21 cellular contexts compared by ENCODE assay signal in the genomic region with DNA sequence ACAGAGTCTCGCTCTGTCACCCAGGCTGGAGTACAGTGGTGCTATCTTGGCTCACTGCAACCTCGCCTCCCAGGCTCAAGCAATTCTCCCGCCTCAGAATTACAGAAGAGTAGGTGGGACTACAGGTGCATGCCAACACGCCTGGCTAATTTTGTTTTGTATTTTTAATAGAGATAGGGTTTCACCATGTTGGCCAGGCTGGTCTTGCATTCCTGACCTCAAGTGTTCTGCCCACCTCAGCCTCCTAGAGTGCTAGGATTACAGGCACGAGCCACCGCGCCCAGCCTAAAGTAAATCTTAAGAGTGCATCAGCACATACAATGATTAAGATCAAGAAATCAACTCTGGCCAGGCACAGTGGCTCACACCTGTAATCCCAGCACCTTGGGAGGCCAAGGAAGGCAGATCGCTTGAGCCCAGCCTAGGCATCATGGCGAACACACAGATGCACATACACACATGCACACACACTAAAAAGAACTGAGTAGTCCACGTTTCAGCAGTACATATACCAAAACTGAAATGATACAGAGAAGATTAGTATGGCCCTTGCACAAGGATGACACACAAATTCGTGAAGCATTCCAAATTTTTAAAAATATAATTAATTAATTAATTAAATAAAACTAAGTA.
"Had no signal": no experiment of that assay in that cellular context is flagged by ENCODE, and none has a peak within 500 bp of the region (broad histone marks: within the 10 kb centered on the region; RNA-seq: fewer than 3 reads in every experiment).

No MANE protein-coding gene starts in this region.

- H3K27ac ChIP-seq: adrenal gland, body of pancreas, breast epithelium, SJCRH30 had no signal

- DNase-seq: activated CD4-positive, alpha-beta T cell treated with anti-CD3 and anti-CD28 coated beads, Interleukin-2, amount 10 ng/mL, durations not matched to agents 24 days and 14 days; activated CD4-positive, alpha-beta T cell treated with anti-CD3 and anti-CD28 coated beads, Interleukin-2, amount 50 U/mL, for 4 hours; activated CD8-positive, alpha-beta T cell treated with anti-CD3 and anti-CD28 coated beads for 36 hours; activated gamma-delta T cell treated with Interleukin-2 at 50 U/mL for 16 hours; activated naive CD4-positive, alpha-beta T cell treated with anti-CD3 and anti-CD28 coated beads for 36 hours; activated T-cell treated with anti-CD3 and anti-CD28 coated beads, Interleukin-2, amount 50 U/mL, for 4 hours; adrenal gland; body of pancreas; NCI-H1105; NCI-H1417 treated with DMSO at 0.1 percent for 48 hours; NCI-H187 treated with DMSO at 0.1 percent for 48 hours; NCI-H2081; NCI-H345; NCI-H524 treated with DMSO at 0.1 percent for 48 hours; SHP77; SJCRH30 had no signal

- H3K4me3 Mint-ChIP-seq: activated CD4-positive, alpha-beta T cell treated with anti-CD3 and anti-CD28 coated beads, Interleukin-2, amount 10 ng/mL, durations not matched to agents 24 days and 14 days; activated CD8-positive, alpha-beta T cell treated with anti-CD3 and anti-CD28 coated beads for 36 hours; activated naive CD4-positive, alpha-beta T cell treated with anti-CD3 and anti-CD28 coated beads for 36 hours; activated T-cell treated with anti-CD3 and anti-CD28 coated beads, Interleukin-2, amount 50 U/mL, for 4 hours; activated T-helper 1 cell treated with anti-CD3 and anti-CD28 coated beads, Interleukin-12 subunit alpha, Interleukin-12 subunit beta, Interleukin-2, Interleukin-4 antibody, amounts not matched to agents 30 ng/mL and 10 ng/mL and 1 ng/mL, durations not matched to agents 14 hours and 24 hours and 36 hours had no signal

- H3K36me3 ChIP-seq: breast epithelium had no signal

- H3K4me1 ChIP-seq: adrenal gland, body of pancreas, breast epithelium, SJCRH30 had no signal

- H3K4me3 ChIP-seq: adrenal gland, body of pancreas, breast epithelium, SJCRH30, SK-N-MC had no signal

- H3K27me3 ChIP-seq: adrenal gland, body of pancreas, breast epithelium, SJCRH30 had no signal

- ATAC-seq: activated CD8-positive, alpha-beta T cell treated with anti-CD3 and anti-CD28 coated beads for 36 hours; activated naive CD4-positive, alpha-beta T cell treated with anti-CD3 and anti-CD28 coated beads, Interleukin-2, amount 50 U/mL, for 72 hours; activated T-cell treated with anti-CD3 and anti-CD28 coated beads, Interleukin-2, amount 50 U/mL, for 4 hours; body of pancreas; Panc1 had no signal

- H3K9me3 ChIP-seq: adrenal gland, body of pancreas, breast epithelium, SJCRH30 had no signal

- H3K27me3 Mint-ChIP-seq: activated CD4-positive, alpha-beta T cell treated with anti-CD3 and anti-CD28 coated beads, Interleukin-2, amount 10 ng/mL, durations not matched to agents 24 days and 14 days; activated CD8-positive, alpha-beta T cell treated with anti-CD3 and anti-CD28 coated beads for 36 hours had no signal

- H3K4me1 Mint-ChIP-seq: activated CD4-positive, alpha-beta T cell treated with anti-CD3 and anti-CD28 coated beads, Interleukin-2, amount 10 ng/mL, durations not matched to agents 24 days and 14 days had no signal

- H3K9me3 Mint-ChIP-seq: activated CD4-positive, alpha-beta T cell treated with anti-CD3 and anti-CD28 coated beads, Interleukin-2, amount 10 ng/mL, durations not matched to agents 24 days and 14 days; activated CD8-positive, alpha-beta T cell treated with anti-CD3 and anti-CD28 coated beads for 36 hours; activated naive CD4-positive, alpha-beta T cell treated with anti-CD3 and anti-CD28 coated beads for 36 hours; activated naive CD4-positive, alpha-beta T cell treated with anti-CD3 and anti-CD28 coated beads, Interleukin-2, amount 50 U/mL, for 72 hours; activated T-cell treated with anti-CD3 and anti-CD28 coated beads, Interleukin-2, amount 50 U/mL, for 4 hours; activated T-helper 1 cell treated with anti-CD3 and anti-CD28 coated beads, Interleukin-12 subunit alpha, Interleukin-12 subunit beta, Interleukin-2, Interleukin-4 antibody, amounts not matched to agents 30 ng/mL and 10 ng/mL and 1 ng/mL, durations not matched to agents 14 hours and 24 hours and 36 hours had no signal

- H3K27ac Mint-ChIP-seq: activated CD4-positive, alpha-beta T cell treated with anti-CD3 and anti-CD28 coated beads, Interleukin-2, amount 10 ng/mL, durations not matched to agents 24 days and 14 days; activated CD8-positive, alpha-beta T cell treated with anti-CD3 and anti-CD28 coated beads for 36 hours; activated naive CD4-positive, alpha-beta T cell treated with anti-CD3 and anti-CD28 coated beads for 36 hours; activated naive CD4-positive, alpha-beta T cell treated with anti-CD3 and anti-CD28 coated beads, Interleukin-2, amount 50 U/mL, for 72 hours; activated T-helper 1 cell treated with anti-CD3 and anti-CD28 coated beads, Interleukin-12 subunit alpha, Interleukin-12 subunit beta, Interleukin-2, Interleukin-4 antibody, amounts not matched to agents 30 ng/mL and 10 ng/mL and 1 ng/mL, durations not matched to agents 14 hours and 24 hours and 36 hours had no signal
